11 cellular contexts compared by ENCODE assay signal in genomic region chr16:20867585-20867984, GRCh38. TPM values are rescaled to one million over a fixed set of nuclear protein-coding genes. Genes with fewer than 3 reads are reported as not detected.
DNase-seq lines count a peak whose midpoint lies in the region; ATAC-seq and TF ChIP-seq lines count a peak whose summit lies in the region.
"Had no signal": no experiment of that assay in that cellular context is flagged by ENCODE, and none has a peak within 500 bp of the region (broad histone marks: within the 10 kb centered on the region; RNA-seq: fewer than 3 reads in every experiment).

No MANE protein-coding gene starts in this region.

- no peak for ATAC-seq in HG02571 (IDR thresholded peaks at IDR 0.05; ENCODE audit: unreplicated experiment)

- TF ChIP-seq CTCF in cardiac fibroblast (IDR thresholded peaks at IDR 0.05; ENCODE audit: low read depth, low read length) = no peak

- no peak overlapping the region for H3K4me3 ChIP-seq in cardiac fibroblast (replicated peaks in 1 of 2; ENCODE audit: low read depth in 2 of 2, low read length in 2 of 2)

- peak; percentile 41 for DNase-seq in AG08395 (ENCODE audit: low spot score)
- DNase-seq in M059J (ENCODE audit: low read depth) = peak; percentile 42
- DNase-seq in cardiac fibroblast (ENCODE audit: low read depth in 2 of 2) = peak; percentile 44 to 64
- peak; percentile 35 for DNase-seq in myocyte (ENCODE audit: low read depth)
- DNase-seq in middle frontal gyrus (ENCODE audit: extremely low spot score, low spot score) = no peak
- no peak for DNase-seq in T-helper 9 cell
- DNase-seq in DMS79 (lab: John Stamatoyannopoulos, UW) = no peak
- DNase-seq: activated CD4-positive, alpha-beta T cell treated with anti-CD3 and anti-CD28 coated beads, Interleukin-2, amount 10 ng/mL, durations not matched to agents 7 days and 5 days; NCI-H1694 treated with DMSO at 0.1 percent for 48 hours; stimulated activated CD4-positive, alpha-beta T cell treated with anti-CD3 and anti-CD28 coated beads, Interleukin-12 subunit alpha, Interleukin-12 subunit beta, amount 100 ng/mL, for 4 hours had no signal

RNA-seq across cellular contexts. Expression of gene DCUN1D3, which starts 32.6 kb away (rescaled TPM):
- 12.5 and 12.6 TPM in 2 replicates for total RNA-seq in M059J (2014; rRNA removed; shearing (Covaris generic))
- total RNA-seq in myocyte = 18.8 TPM in 2 replicates
- 21.7 TPM for polyA plus RNA-seq in myocyte (2012)

RNA-seq across cellular contexts. Expression of gene LYRM1, which starts 33.0 kb away (rescaled TPM):
- 33.5 and 45.9 TPM in 2 replicates for total RNA-seq in M059J (2014; rRNA removed; shearing (Covaris generic))
- total RNA-seq in myocyte = 54.9 and 77.8 TPM in 2 replicates
- 30.8 TPM for polyA plus RNA-seq in myocyte (2012)

Comparison
In these comparisons a context has a peak if more than half of its experiments do, and no peak if none do; other contexts are left out.
1. DNase-seq: peak in AG08395 (single experiment), M059J (single experiment), cardiac fibroblast (2 of 2) and myocyte (single experiment); none in middle frontal gyrus (single experiment), T-helper 9 cell (single experiment) and DMS79 (single experiment).